8 cellular contexts compared by ENCODE assay signal in the genomic region with DNA sequence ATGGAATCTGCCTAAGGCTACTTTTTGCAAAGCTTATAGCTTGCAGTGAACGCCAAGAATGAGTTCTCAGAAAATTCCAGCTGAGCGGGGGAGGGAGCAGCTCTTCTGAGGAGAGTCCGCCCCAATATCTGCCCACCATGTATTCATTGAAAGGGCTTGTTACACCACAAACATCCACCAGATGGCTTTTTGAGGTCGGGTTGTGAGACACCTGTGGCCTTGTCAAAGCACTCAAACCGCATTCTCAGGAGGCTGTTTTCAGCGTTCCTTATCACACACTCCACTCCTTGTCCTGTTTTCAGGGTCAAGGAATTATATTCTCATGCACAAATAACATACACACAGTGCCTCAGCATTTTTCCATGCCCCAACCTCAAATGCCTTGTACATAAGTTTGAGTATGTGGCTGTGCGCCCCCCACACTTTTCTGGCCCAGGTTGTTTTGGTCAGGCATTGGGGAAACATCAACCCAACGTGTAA. TPM values are rescaled to one million over a fixed set of nuclear protein-coding genes. Genes with fewer than 3 reads are reported as not detected.
DNase-seq lines count a peak whose midpoint lies in the region; FAIRE-seq and TF ChIP-seq lines count a peak whose summit lies in the region.

No MANE protein-coding gene starts in this region.

- no peak overlapping the region for H3K4me2 ChIP-seq in trophoblast cell (ENCODE audit: low read length)

- H3K4me1 ChIP-seq in cardiac muscle cell (ENCODE audit: low read depth) (peaks cover 2% of the 10 kb centered on the region), Peyer's patch (peaks cover 0 to 6% (median 3%) of the 10 kb centered on the region in 4 donors), trophoblast cell (ENCODE audit: control insufficient read depth in 1 of 2, insufficient read depth in 2 of 2, low read length in 2 of 2) (peaks cover 11 to 12% of the 10 kb centered on the region in 2 experiments)

- peak; percentile 66 for TF ChIP-seq CTCF in cardiac muscle cell (IDR thresholded peaks at IDR 0.05; ENCODE audit: low read depth, low read length)
- TF ChIP-seq CTCF in Peyer's patch (IDR thresholded peaks at IDR 0.05), result peak; percentile 58 to 84 (median 74)

- H3K79me1 ChIP-seq in trophoblast cell (ENCODE audit: low read length), result peaks cover 3% of the 10 kb centered on the region

- no peak overlapping the region for H2BK120ac ChIP-seq in trophoblast cell (ENCODE audit: insufficient read depth, low read length, poor library complexity)

- H4K12ac ChIP-seq in trophoblast cell (ENCODE audit: low read depth, low read length), result no peak overlapping the region

- H3K36me3 ChIP-seq in cardiac muscle cell (no peaks in the 10 kb centered on the region), Peyer's patch (no peaks in the 10 kb centered on the region), trophoblast cell (ENCODE audit: control insufficient read depth in 1 of 2, insufficient read depth in 2 of 2, low read length in 2 of 2) (peaks cover 0 to under 1% of the 10 kb centered on the region in 2 experiments)

- no peak overlapping the region for H2BK5ac ChIP-seq in trophoblast cell (ENCODE audit: low read depth, low read length, poor library complexity)

- H3K27me3 ChIP-seq in cardiac muscle cell (no peaks in the 10 kb centered on the region), Peyer's patch (no peaks in the 10 kb centered on the region), trophoblast cell (ENCODE audit: insufficient read depth, low read length) (no peaks in the 10 kb centered on the region)

- H3K9ac ChIP-seq in trophoblast cell (ENCODE audit: low read length), result no peak overlapping the region

- H3K9me3 ChIP-seq in cardiac muscle cell (ENCODE audit: low read depth) (no peaks in the 10 kb centered on the region), Peyer's patch (no peaks in the 10 kb centered on the region), trophoblast cell (ENCODE audit: insufficient read depth, low read depth, low read length) (no peaks in the 10 kb centered on the region)

- H4K8ac ChIP-seq in trophoblast cell (ENCODE audit: low read depth, low read length), result no peak overlapping the region

- no peak overlapping the region for H3K18ac ChIP-seq in trophoblast cell (ENCODE audit: low read length)

- H3K27ac ChIP-seq in cardiac muscle cell (no peak overlapping the region), Peyer's patch (no peak overlapping the region), trophoblast cell (ENCODE audit: low read depth, low read length) (no peak overlapping the region)

- no peak overlapping the region for H2BK12ac ChIP-seq in trophoblast cell (ENCODE audit: low read length)

- H3K14ac ChIP-seq in trophoblast cell (ENCODE audit: low read length), result no peak overlapping the region

- H3K4ac ChIP-seq in trophoblast cell (ENCODE audit: low read depth, low read length), result no peak overlapping the region

- no peaks in the 10 kb centered on the region for H3K79me2 ChIP-seq in trophoblast cell (ENCODE audit: control insufficient read depth, insufficient read depth, low read length, poor library complexity)

- no peak overlapping the region for H2AK5ac ChIP-seq in trophoblast cell (ENCODE audit: low read length)

- DNase-seq in cardiac muscle cell (ENCODE audit: low read depth in 1 of 2, low spot score in 1 of 2) (peak; percentile 79 to 83), cardiac septum (ENCODE audit: low spot score) (no peak), HPDE6-E6E7 (ENCODE audit: extremely low spot score) (peak; percentile 53), Peyer's patch (peak in 2 of 3 donors; percentile 51 to 78), frontal cortex (ENCODE audit: low spot score in 2 of 2) (peak; percentile 10 to 45), trophoblast cell (peak; percentile 95 to 98), cortex of kidney (lab: John Stamatoyannopoulos, UW) (no peak)
- DNase-seq in activated T-helper 9 cell treated with anti-CD3 and anti-CD28 coated beads, Interleukin-2, amount 50 U/mL, for 16 hours (ENCODE audit: low read depth), result peak; percentile 13

- H3K4me3 ChIP-seq in cardiac muscle cell (no peak overlapping the region), Peyer's patch (no peak overlapping the region), trophoblast cell (ENCODE audit: low read depth, low read length) (no peak overlapping the region)

- intact Hi-C loops in cardiac septum (cut with DNase I), result loop anchor here (1.0 to 5.0 kb wide), 2 partner anchors 320 to 413 kb away; partner anchors contain the start of gene CR1

- no peak overlapping the region for H4K91ac ChIP-seq in trophoblast cell (ENCODE audit: low read depth, low read length)

- no peak for FAIRE-seq in frontal cortex (lab: Jason Lieb, UNC)

- no peak overlapping the region for H3K23ac ChIP-seq in trophoblast cell (ENCODE audit: low read length)

- WGBS in trophoblast cell (ENCODE audit: extremely low coverage, insufficient coverage, insufficient read length), result no CpG with 5 or more reads among the region's 8 CpGs

- H2AFZ ChIP-seq in trophoblast cell (ENCODE audit: insufficient read depth, low read length, poor library complexity), result no peak overlapping the region

- TF ChIP-seq POLR2A in Peyer's patch (IDR thresholded peaks at IDR 0.05), result peak in 1 of 2 donors; percentile 19

RNA-seq across cellular contexts. Expression of gene C4BPB, which starts 3.9 kb away (rescaled TPM):
- total RNA-seq in cardiac muscle cell (not detected in 2 replicates), cardiac septum (0.24 TPM), Peyer's patch (10 to 100 TPM in 1 of 4 donors, 1 to 10 TPM in 2, not detected in 1; 5.3 to 18.1 (median 8.6) TPM), frontal cortex (not detected)
- not detected in 2 replicates for polyA plus RNA-seq in cardiac muscle cell
- 0.37 and 0.42 TPM in 2 replicates for polyA plus RNA-seq in trophoblast cell (2013)

RNA-seq across cellular contexts. Expression of gene C4BPA, which starts 19.3 kb away (rescaled TPM):
- total RNA-seq in cardiac muscle cell (not detected in 2 replicates), cardiac septum (not detected), Peyer's patch (1 to 10 TPM in 2 of 4 donors, under 1 TPM in 1, not detected in 1; 0.67 to 2.6 (median 1.2) TPM), frontal cortex (not detected)
- polyA plus RNA-seq in cardiac muscle cell, result not detected in 2 replicates
- not detected in 2 replicates for polyA plus RNA-seq in trophoblast cell (2013)

RNA-seq across cellular contexts. Expression of gene PFKFB2, which starts 31.7 kb away (rescaled TPM):
- 3.6 and 5.7 TPM in 2 replicates for total RNA-seq in cardiac muscle cell
- polyA plus RNA-seq in cardiac muscle cell, result 3.6 and 6.0 TPM in 2 replicates
- 49.9 TPM for total RNA-seq in cardiac septum
- 100 to 1,000 TPM in 2 of 4 donors, 10 to 100 TPM in 2; 44.6 to 150 (median 116) TPM for total RNA-seq in Peyer's patch
- total RNA-seq in frontal cortex, result 9.4 TPM
- 7.5 and 7.6 TPM in 2 replicates for polyA plus RNA-seq in trophoblast cell (2013)

RNA-seq across cellular contexts. Expression of gene YOD1, which starts 33.7 kb away (rescaled TPM):
- total RNA-seq in cardiac muscle cell, result 6.8 and 8.8 TPM in 2 replicates
- 3.8 and 4.3 TPM in 2 replicates for polyA plus RNA-seq in cardiac muscle cell
- total RNA-seq in cardiac septum, result 7.2 TPM
- 10 to 100 TPM in 2 of 4 donors, 1 to 10 TPM in 2; 7.4 to 12.7 (median 10.2) TPM for total RNA-seq in Peyer's patch
- 20.8 TPM for total RNA-seq in frontal cortex
- 9.4 and 9.6 TPM in 2 replicates for polyA plus RNA-seq in trophoblast cell (2013)

RNA-seq across cellular contexts. Expression of gene C1orf116, which starts 52.2 kb away (rescaled TPM):
- total RNA-seq in cardiac muscle cell (0.21 TPM in 2 replicates), cardiac septum (0.70 TPM), Peyer's patch (10 to 100 TPM in 3 of 4 donors, 1 to 10 TPM in 1; 4.1 to 72.3 (median 56.7) TPM), frontal cortex (not detected)
- polyA plus RNA-seq in cardiac muscle cell, result 0.29 TPM in 1 of 2 replicates, not detected in the other
- 2.6 and 2.8 TPM in 2 replicates for polyA plus RNA-seq in trophoblast cell (2013)

Comparison
In these comparisons a context has a peak if more than half of its experiments do, and no peak if none do; other contexts are left out.
1. DNase-seq: peak in cardiac muscle cell (2 of 2), HPDE6-E6E7 (single experiment), Peyer's patch (2 of 3), activated T-helper 9 cell treated with anti-CD3 and anti-CD28 coated beads, Interleukin-2, amount 50 U/mL, for 16 hours (single experiment), frontal cortex (2 of 2) and trophoblast cell (2 of 2); none in cardiac septum (single experiment) and cortex of kidney (single experiment).